ENCODE assay signal across 19 cellular contexts in the genomic region with DNA sequence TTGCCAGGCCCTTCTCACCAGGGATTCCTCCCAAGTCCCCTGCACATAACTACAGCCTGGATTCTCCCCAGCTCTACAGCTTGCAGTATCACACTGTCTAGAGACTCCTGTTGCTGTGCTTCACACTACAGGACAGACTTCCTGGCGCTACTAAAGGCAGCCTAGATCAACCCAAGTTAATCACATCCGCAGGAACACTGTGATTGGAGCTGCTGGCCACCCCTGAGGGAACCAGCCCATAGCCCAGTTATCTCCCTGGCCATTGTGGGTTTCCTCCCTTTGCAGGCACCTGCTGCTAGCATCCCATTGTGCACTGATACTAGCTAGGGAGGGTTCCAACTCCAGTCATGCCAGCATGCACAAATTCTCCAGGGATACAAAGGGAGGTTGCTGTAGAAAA. TPM values are rescaled to one million over a fixed set of nuclear protein-coding genes. Genes with fewer than 3 reads are reported as not detected.
DNase-seq lines count a peak whose midpoint lies in the region; ATAC-seq and TF ChIP-seq lines count a peak whose summit lies in the region.
"Had no signal": no experiment of that assay in that cellular context is flagged by ENCODE, and none has a peak within 500 bp of the region (broad histone marks: within the 10 kb centered on the region; RNA-seq: fewer than 3 reads in every experiment).

No MANE protein-coding gene starts in this region.

- peaks cover 37% of the 10 kb centered on the region for H3K36me3 Mint-ChIP-seq in dendritic cell treated with granulocyte-macrophage colony-stimulating factor and Interleukin-4, amounts not matched to agents 40 ng/mL and 50 ng/mL, for 4 days (ENCODE audit: low read depth)
- peaks cover 25% of the 10 kb centered on the region for H3K36me3 Mint-ChIP-seq in nephron (ENCODE audit: low read depth)
- peaks cover 0 to 3% of the 10 kb centered on the region in 2 donors for H3K36me3 Mint-ChIP-seq in activated T-cell treated with anti-CD3 and anti-CD28 coated beads, Interleukin-2, amount 50 U/mL, for 72 hours (ENCODE audit: insufficient read depth in 2 of 2)

- H3K4me1 Mint-ChIP-seq in stimulated activated naive CD8-positive, alpha-beta T cell treated with anti-CD3 and anti-CD28 coated beads, Interleukin-15, amount 100 ng/mL, for 72 hours, result peaks cover 37% of the 10 kb centered on the region
- no peaks in the 10 kb centered on the region for H3K4me1 Mint-ChIP-seq in dendritic cell treated with granulocyte-macrophage colony-stimulating factor and Interleukin-4, amounts not matched to agents 40 ng/mL and 50 ng/mL, for 4 days (ENCODE audit: low read depth)
- peaks cover 27% of the 10 kb centered on the region for H3K4me1 Mint-ChIP-seq in nephron
- H3K4me1 Mint-ChIP-seq in activated T-cell treated with anti-CD3 and anti-CD28 coated beads, Interleukin-2, amount 50 U/mL, for 72 hours (ENCODE audit: low read depth), result peaks cover 33% of the 10 kb centered on the region

- no peak for DNase-seq in stimulated activated naive CD8-positive, alpha-beta T cell treated with anti-CD3 and anti-CD28 coated beads, Interleukin-15, amount 100 ng/mL, for 72 hours
- no peak for DNase-seq in stimulated activated naive CD8-positive, alpha-beta T cell treated with anti-CD3 and anti-CD28 coated beads, Interleukin-15, Interleukin-2, amounts not matched to agents 100 U/mL and 50 U/mL, for 24 hours
- no peak for DNase-seq in KBM-7
- no peak for DNase-seq in activated T-cell treated with anti-CD3 and anti-CD28 coated beads, Interleukin-2, amount 50 U/mL, for 72 hours
- no peak for DNase-seq in stimulated activated CD4-positive, alpha-beta T cell treated with anti-CD3 and anti-CD28 coated beads, Interleukin-4, amount 100 ng/mL, for 1 hour
- DNase-seq: BE2C, EL, GF-D8, GOT3, HCEC 1CT, Kasumi-1, NCI-H1417, NCI-H187, NCI-H446 treated with DMSO at 0.1 percent for 48 hours, NCI-H526 treated with DMSO at 0.1 percent for 48 hours, OCI-M1 had no signal

- TF ChIP-seq CTCF in nephron (IDR thresholded peaks at IDR 0.05; ENCODE audit: unreplicated experiment in 3 of 3), result no peak

- no peaks in the 10 kb centered on the region for H3K9me3 Mint-ChIP-seq in stimulated activated naive CD8-positive, alpha-beta T cell treated with anti-CD3 and anti-CD28 coated beads, Interleukin-15, amount 100 ng/mL, for 72 hours
- no peaks in the 10 kb centered on the region for H3K9me3 Mint-ChIP-seq in dendritic cell treated with granulocyte-macrophage colony-stimulating factor and Interleukin-4, amounts not matched to agents 40 ng/mL and 50 ng/mL, for 4 days
- H3K9me3 Mint-ChIP-seq in nephron, result no peaks in the 10 kb centered on the region
- H3K9me3 Mint-ChIP-seq in activated T-cell treated with anti-CD3 and anti-CD28 coated beads, Interleukin-2, amount 50 U/mL, for 72 hours, result no peaks in the 10 kb centered on the region
- H3K9me3 Mint-ChIP-seq: IgD-negative memory B cell had no signal

- intact Hi-C loops in dendritic cell treated with granulocyte-macrophage colony-stimulating factor and Interleukin-4, amounts not matched to agents 40 ng/mL and 50 ng/mL, for 4 days (cut with micrococcal nuclease), result loop anchor here (5.0 kb wide), 1 partner anchor 33 kb away; no protein-coding TSS in a partner anchor

- no peaks in the 10 kb centered on the region for H3K27me3 Mint-ChIP-seq in stimulated activated naive CD8-positive, alpha-beta T cell treated with anti-CD3 and anti-CD28 coated beads, Interleukin-15, amount 100 ng/mL, for 72 hours
- no peaks in the 10 kb centered on the region for H3K27me3 Mint-ChIP-seq in dendritic cell treated with granulocyte-macrophage colony-stimulating factor and Interleukin-4, amounts not matched to agents 40 ng/mL and 50 ng/mL, for 4 days
- H3K27me3 Mint-ChIP-seq in nephron (ENCODE audit: low read depth), result no peaks in the 10 kb centered on the region
- no peaks in the 10 kb centered on the region for H3K27me3 Mint-ChIP-seq in activated T-cell treated with anti-CD3 and anti-CD28 coated beads, Interleukin-2, amount 50 U/mL, for 72 hours (ENCODE audit: low read depth)
- H3K27me3 Mint-ChIP-seq: IgD-negative memory B cell had no signal

- in situ Hi-C loops in KBM-7 (cut with MboI; ENCODE audit: low pct_unique_long_range_greater_than_20kb, low sequenced_read_pairs), result no loop called here

- ATAC-seq in stimulated activated naive CD8-positive, alpha-beta T cell treated with anti-CD3 and anti-CD28 coated beads, Interleukin-15, amount 100 ng/mL, for 72 hours, result peak; percentile 30
- no peak for ATAC-seq in stimulated activated naive CD8-positive, alpha-beta T cell treated with anti-CD3 and anti-CD28 coated beads, Interleukin-15, Interleukin-2, amounts not matched to agents 100 U/mL and 50 U/mL, for 24 hours
- ATAC-seq in activated T-cell treated with anti-CD3 and anti-CD28 coated beads, Interleukin-2, amount 50 U/mL, for 72 hours (replicated peaks in 1 of 2), result no peak

- H3K4me3 Mint-ChIP-seq in stimulated activated naive CD8-positive, alpha-beta T cell treated with anti-CD3 and anti-CD28 coated beads, Interleukin-15, amount 100 ng/mL, for 72 hours, result no peak overlapping the region
- no peak overlapping the region for H3K4me3 Mint-ChIP-seq in dendritic cell treated with granulocyte-macrophage colony-stimulating factor and Interleukin-4, amounts not matched to agents 40 ng/mL and 50 ng/mL, for 4 days
- H3K4me3 Mint-ChIP-seq in nephron, result no peak overlapping the region
- H3K4me3 Mint-ChIP-seq in activated T-cell treated with anti-CD3 and anti-CD28 coated beads, Interleukin-2, amount 50 U/mL, for 72 hours, result no peak overlapping the region
- H3K4me3 Mint-ChIP-seq: IgD-negative memory B cell had no signal

- H3K27ac Mint-ChIP-seq in stimulated activated naive CD8-positive, alpha-beta T cell treated with anti-CD3 and anti-CD28 coated beads, Interleukin-15, amount 100 ng/mL, for 72 hours, result no peak overlapping the region
- peak overlapping the region; percentile 7 for H3K27ac Mint-ChIP-seq in dendritic cell treated with granulocyte-macrophage colony-stimulating factor and Interleukin-4, amounts not matched to agents 40 ng/mL and 50 ng/mL, for 4 days
- peak overlapping the region; percentile 79 to 96 (median 89) for H3K27ac Mint-ChIP-seq in nephron
- H3K27ac Mint-ChIP-seq in activated T-cell treated with anti-CD3 and anti-CD28 coated beads, Interleukin-2, amount 50 U/mL, for 72 hours, result no peak overlapping the region
- H3K27ac Mint-ChIP-seq: IgD-negative memory B cell had no signal

RNA-seq across cellular contexts. Expression of a gene that starts 53.5 kb away (rescaled TPM):
- total RNA-seq in activated T-cell treated with anti-CD3 and anti-CD28 coated beads, Interleukin-2, amount 50 U/mL, for 72 hours, result 10 to 100 TPM in 1 of 2 donors, 1 to 10 TPM in 1; 7.3 to 17.0 TPM

RNA-seq across cellular contexts. Expression of a gene that starts 53.6 kb away (rescaled TPM):
- total RNA-seq in activated T-cell treated with anti-CD3 and anti-CD28 coated beads, Interleukin-2, amount 50 U/mL, for 72 hours, result 10 to 100 TPM; 28.9 to 34.6 TPM

Comparison
In these comparisons a context has a peak if more than half of its experiments do, and no peak if none do; other contexts are left out.
1. H3K27ac Mint-ChIP-seq: peak in dendritic cell treated with granulocyte-macrophage colony-stimulating factor and Interleukin-4, amounts not matched to agents 40 ng/mL and 50 ng/mL, for 4 days (single experiment) and nephron (3 of 3); none in stimulated activated naive CD8-positive, alpha-beta T cell treated with anti-CD3 and anti-CD28 coated beads, Interleukin-15, amount 100 ng/mL, for 72 hours (0 of 2) and activated T-cell treated with anti-CD3 and anti-CD28 coated beads, Interleukin-2, amount 50 U/mL, for 72 hours (single experiment).